Comparison of ENCODE assay signal across 8 cellular contexts in the genomic region with DNA sequence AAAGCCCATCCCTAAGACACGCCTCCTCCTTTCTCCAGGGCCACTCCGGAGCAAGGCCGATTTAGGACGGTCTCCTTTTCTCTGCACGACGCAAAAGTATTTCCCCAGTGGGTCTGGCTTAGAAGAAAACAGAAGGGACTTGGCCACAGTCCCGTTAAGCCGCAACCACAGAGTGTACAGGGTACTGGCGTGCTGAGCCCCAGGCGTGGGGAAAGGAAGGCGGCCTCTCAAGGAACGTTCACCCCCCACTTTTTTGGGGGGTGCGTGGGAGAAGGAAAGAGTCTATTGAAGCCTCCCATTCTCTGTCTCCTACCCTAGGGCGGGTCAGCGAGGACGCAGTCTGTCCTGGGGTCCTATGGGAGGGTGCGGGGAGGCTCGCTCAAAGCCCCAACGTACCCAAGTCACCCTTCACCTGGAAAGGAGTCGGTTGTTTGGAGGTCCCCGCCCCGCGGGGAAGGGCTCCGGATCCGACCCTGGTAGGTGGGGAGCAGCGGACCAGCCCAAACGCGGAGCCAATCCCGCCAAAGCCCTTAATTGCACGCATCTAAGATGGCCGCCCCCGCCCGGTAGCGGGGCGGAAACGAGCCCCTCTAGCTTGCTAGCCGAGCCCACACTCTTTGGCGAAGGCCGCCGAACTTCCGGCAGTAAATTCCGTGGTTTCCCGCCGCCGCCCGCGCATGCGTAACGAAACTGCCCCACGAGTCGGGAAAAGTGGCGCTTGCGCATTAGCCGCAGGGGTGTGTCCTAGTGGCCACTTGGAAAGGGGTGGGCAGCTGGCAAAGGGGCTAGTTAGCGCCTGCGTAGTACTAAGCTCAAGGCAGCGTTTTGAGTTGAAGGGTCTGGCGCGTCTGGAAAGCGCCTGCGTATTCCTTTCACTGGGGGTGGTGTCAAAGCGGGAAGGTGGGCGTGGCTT. TPM values are rescaled to one million over a fixed set of nuclear protein-coding genes. Genes with fewer than 3 reads are reported as not detected.
DNase-seq lines count a peak whose midpoint lies in the region; ATAC-seq, FAIRE-seq and TF ChIP-seq lines count a peak whose summit lies in the region.

A gene with protein sequence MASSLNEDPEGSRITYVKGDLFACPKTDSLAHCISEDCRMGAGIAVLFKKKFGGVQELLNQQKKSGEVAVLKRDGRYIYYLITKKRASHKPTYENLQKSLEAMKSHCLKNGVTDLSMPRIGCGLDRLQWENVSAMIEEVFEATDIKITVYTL (minus strand): TSS at position 434 of the 913 bp plus-strand sequence. CDS start 722 bp downstream, outside the sequence.

- H3K9me2 ChIP-seq in SU-DHL-6 (replicated peaks; ENCODE audit: insufficient read depth, low read length) = no peaks in the 10 kb centered on the region

- H3K27ac ChIP-seq in SU-DHL-6 (ENCODE audit: low read depth, low read length) = peak within 1 kb of the TSS; percentile 90
- H3K27ac ChIP-seq in pancreas = peak within 1 kb of the TSS; percentile 98 to 100 (median 99)
- H3K27ac ChIP-seq in tibial artery = peak within 1 kb of the TSS; percentile 99

- intact Hi-C loops in Right ventricle myocardium inferior (cut with DNase I) (no loop called here), pancreas (cut with DNase I) (no loop called here), tibial artery (cut with DNase I; ENCODE audit: low total_unique reads) (no loop called here)

- peaks cover 71% of the 10 kb centered on the region for H3F3A ChIP-seq in SU-DHL-6 (ENCODE audit: insufficient read depth)

- no peaks in the 10 kb centered on the region for H3K27me3 ChIP-seq in SU-DHL-6 (ENCODE audit: low read length)
- H3K27me3 ChIP-seq in pancreas = no peaks in the 10 kb centered on the region
- no peaks in the 10 kb centered on the region for H3K27me3 ChIP-seq in tibial artery

- no peaks in the 10 kb centered on the region for H3K27me3 Mint-ChIP-seq in activated naive CD8-positive, alpha-beta T cell treated with anti-CD3 and anti-CD28 coated beads, Interleukin-2, amount 10 ng/mL, durations not matched to agents 7 days and 5 days

- peaks cover 46% of the 10 kb centered on the region for H3K4me1 Mint-ChIP-seq in activated naive CD8-positive, alpha-beta T cell treated with anti-CD3 and anti-CD28 coated beads, Interleukin-2, amount 10 ng/mL, durations not matched to agents 7 days and 5 days

- H3K9ac ChIP-seq in SU-DHL-6 (ENCODE audit: low read length) = peak within 1 kb of the TSS; percentile 98

- peak within 1 kb of the TSS; percentile 61 for H2AFZ ChIP-seq in SU-DHL-6 (ENCODE audit: low read depth, low read length, severe bottlenecking)

- peak within 1 kb of the TSS; percentile 99 for H3K4me3 ChIP-seq in GM12864 (ENCODE audit: low read depth, low read length)
- H3K4me3 ChIP-seq in SU-DHL-6 (ENCODE audit: insufficient read depth, low read length, poor library complexity, severe bottlenecking) = peak within 1 kb of the TSS; percentile 92
- H3K4me3 ChIP-seq in pancreas = peak within 1 kb of the TSS; percentile 89 to 98 (median 94)
- H3K4me3 ChIP-seq in tibial artery = peak within 1 kb of the TSS; percentile 85 to 89

- DNase-seq in GM12864 (ENCODE audit: low read depth) (peak; percentile 95), NCI-H128 (lab: John Stamatoyannopoulos, UW; ENCODE audit: unreplicated experiment) (peak; percentile 100), Right ventricle myocardium inferior (ENCODE audit: missing footprints) (peak; percentile 99), pancreas (peak; percentile 99 to 100 (median 100)), tibial artery (peak; percentile 99 to 100)
- peak; percentile 99 for DNase-seq in activated naive CD8-positive, alpha-beta T cell treated with anti-CD3 and anti-CD28 coated beads, Interleukin-2, amount 10 ng/mL, durations not matched to agents 7 days and 5 days

- peak within 1 kb of the TSS; percentile 85 for H3K4me2 ChIP-seq in SU-DHL-6 (ENCODE audit: low read depth, low read length, poor library complexity, severe bottlenecking)

- peak within 1 kb of the TSS; percentile 99 for H3K27ac Mint-ChIP-seq in activated naive CD8-positive, alpha-beta T cell treated with anti-CD3 and anti-CD28 coated beads, Interleukin-2, amount 10 ng/mL, durations not matched to agents 7 days and 5 days

- ATAC-seq in HG02678 (IDR thresholded peaks at IDR 0.05; ENCODE audit: unreplicated experiment) (peak; percentile 63), Right ventricle myocardium inferior (peak; percentile 87), pancreas (peak; percentile 70 to 82 (median 72))
- peak; percentile 73 for ATAC-seq in activated naive CD8-positive, alpha-beta T cell treated with anti-CD3 and anti-CD28 coated beads, Interleukin-2, amount 10 ng/mL, durations not matched to agents 7 days and 5 days (ENCODE audit: low read depth)

- TF ChIP-seq CTCF in GM12864 (IDR thresholded peaks at IDR 0.05; ENCODE audit: low read depth, low read length, missing control alignments) (no peak), SU-DHL-6 (IDR thresholded peaks at IDR 0.05; ENCODE audit: insufficient read depth, low read length, poor library complexity, severe bottlenecking) (no peak), pancreas (IDR thresholded peaks at IDR 0.05) (no peak), tibial artery (IDR thresholded peaks at IDR 0.05) (no peak)

- FAIRE-seq in pancreas (lab: Jason Lieb, UNC) = no peak

- H3K36me3 ChIP-seq in SU-DHL-6 (ENCODE audit: low read length) = peaks cover 19% of the 10 kb centered on the region
- H3K36me3 ChIP-seq in pancreas = peaks cover 0 to 4% (median 0%) of the 10 kb centered on the region in 3 donors
- H3K36me3 ChIP-seq in tibial artery = peaks cover 0 to 22% (median 0%) of the 10 kb centered on the region in 3 donors

- no peaks in the 10 kb centered on the region for H3K9me3 Mint-ChIP-seq in activated naive CD8-positive, alpha-beta T cell treated with anti-CD3 and anti-CD28 coated beads, Interleukin-2, amount 10 ng/mL, durations not matched to agents 7 days and 5 days

- 0 to 1% methylated on average over 61 to 63 of the region's 63 CpGs for WGBS in pancreas, 2 donors

- POLR2A ChIA-PET in activated naive CD8-positive, alpha-beta T cell treated with anti-CD3 and anti-CD28 coated beads, Interleukin-2, amount 10 ng/mL, durations not matched to agents 7 days and 5 days (lab: Charles Lee) = interaction anchor here (0.6 to 2.3 kb wide), 14 partner anchors 9 to 262 kb away, joined by 3 to 16 read pairs (median 4); partner anchors contain the start of genes TREML1 and TREML2

- peak within 1 kb of the TSS; percentile 97 for H3K4me3 Mint-ChIP-seq in activated naive CD8-positive, alpha-beta T cell treated with anti-CD3 and anti-CD28 coated beads, Interleukin-2, amount 10 ng/mL, durations not matched to agents 7 days and 5 days

- peaks cover 1 to 35% (median 28%) of the 10 kb centered on the region in 3 donors for H3K4me1 ChIP-seq in pancreas
- peaks cover 5 to 39% (median 25%) of the 10 kb centered on the region in 4 donors for H3K4me1 ChIP-seq in tibial artery

- H3K9me3 ChIP-seq in SU-DHL-6 (ENCODE audit: insufficient read depth, low read length) (no peaks in the 10 kb centered on the region), pancreas (no peaks in the 10 kb centered on the region), tibial artery (no peaks in the 10 kb centered on the region)

- no peaks in the 10 kb centered on the region for H4K20me1 ChIP-seq in SU-DHL-6 (ENCODE audit: low read depth, low read length)

- H3K79me2 ChIP-seq in SU-DHL-6 (ENCODE audit: insufficient read depth, low read length) = peaks cover 41% of the 10 kb centered on the region

- peaks cover 22% of the 10 kb centered on the region for H3K36me3 Mint-ChIP-seq in activated naive CD8-positive, alpha-beta T cell treated with anti-CD3 and anti-CD28 coated beads, Interleukin-2, amount 10 ng/mL, durations not matched to agents 7 days and 5 days

RNA-seq across cellular contexts. Expression of the gene that starts here (rescaled TPM):
- 10 to 100 TPM; 38.9 to 40.8 TPM for total RNA-seq in activated naive CD8-positive, alpha-beta T cell treated with anti-CD3 and anti-CD28 coated beads, Interleukin-2, amount 10 ng/mL, durations not matched to agents 7 days and 5 days
- total RNA-seq in Right ventricle myocardium inferior = 20.5 TPM
- total RNA-seq in pancreas = 10 to 100 TPM; 16.0 to 26.9 (median 20.6) TPM
- 10 to 100 TPM; 21.1 to 30.9 TPM for polyA plus RNA-seq in pancreas

Comparison
In these comparisons a context has a peak if more than half of its experiments do, and no peak if none do; other contexts are left out.
1. Peak in every context shown above with its lines: DNase-seq, ATAC-seq, H3K4me3 ChIP-seq and H3K27ac ChIP-seq.